ENCODE assay signal across 1 cellular context in genomic region chr1:24415910-24416665, GRCh38.
A peak's percentile ranks its signal among the peaks of the same experiment; 100 is the strongest.
TF ChIP-seq lines count a peak whose summit lies in the region.

No MANE protein-coding gene starts in this region.

TF ChIP-seq in K562, 482 proteins besides CTCF, POLR2A, EP300 and RAD21 (continued from another document and continues in another):
- TF ChIP-seq MGA (IDR thresholded peaks at IDR 0.05) (peak; percentile 94), ZNF609 (CRISPR knock-in tag; IDR thresholded peaks at IDR 0.05; ENCODE audit: borderline replicate concordance) (no peak), MAX (CRISPR knock-in tag; IDR thresholded peaks at IDR 0.05) (peak; percentile 88), FOSL1 (tag; conservative IDR thresholded peaks at IDR 0.05) (no peak; the same call in 1 of the 2 replicates), ZNF766 (CRISPR knock-in tag; conservative IDR thresholded peaks at IDR 0.05) (no peak), CREB3L1 (IDR thresholded peaks at IDR 0.05; ENCODE audit: borderline replicate concordance, low read depth) (no peak), E2F6 (IDR thresholded peaks at IDR 0.05; ENCODE audit: borderline replicate concordance in 1 of 2, extremely low read depth in 1 of 2, insufficient read depth in 1 of 2, insufficient read length in 1 of 2, low read depth in 1 of 2, low read length in 1 of 2, poor library complexity in 1 of 2, severe bottlenecking in 1 of 2) (peak in 1 of 2 experiments; percentile 55), SAP30 (IDR thresholded peaks at IDR 0.05; ENCODE audit: borderline replicate concordance, insufficient read depth, low read depth, low read length, poor library complexity, severe bottlenecking) (peak; percentile 77), MECOM (CRISPR knock-in tag; IDR thresholded peaks at IDR 0.05) (peak; percentile 48; the same call in 1 of the 2 replicates), MITF (IDR thresholded peaks at IDR 0.05) (no peak), EP400 (IDR thresholded peaks at IDR 0.05) (peak; percentile 64; the same call in 1 of the 2 replicates), ZSCAN29 (IDR thresholded peaks at IDR 0.05) (no peak), ZNF436 (CRISPR knock-in tag; IDR thresholded peaks at IDR 0.05) (no peak), HOXB6 (CRISPR knock-in tag; IDR thresholded peaks at IDR 0.05; ENCODE audit: borderline replicate concordance) (no peak), HINFP (tag; conservative IDR thresholded peaks at IDR 0.05; ENCODE audit: low read depth) (no peak), KAT8 (IDR thresholded peaks at IDR 0.05; ENCODE audit: low read depth) (no peak), PRDM10 (IDR thresholded peaks at IDR 0.05; ENCODE audit: partially characterized antibody) (no peak), ZNF780A (CRISPR knock-in tag; IDR thresholded peaks at IDR 0.05) (no peak), SRSF1 (IDR thresholded peaks at IDR 0.05; ENCODE audit: low read depth, low read length) (no peak), SNAPC5 (CRISPR knock-in tag; IDR thresholded peaks at IDR 0.05) (no peak), ARID1B (IDR thresholded peaks at IDR 0.05) (no peak)
